In genomic region chr1:23958810-23959460, GRCh38 we compare ENCODE assay signal across 1 cellular context.
TF ChIP-seq lines count a peak whose summit lies in the region.

No MANE protein-coding gene starts in this region.

TF ChIP-seq in HEK293, 187 proteins besides CTCF, POLR2A, EP300 and RAD21 (continued from another document and continues in another):
- no peak for TF ChIP-seq ZBTB6 (tag by site-specific recombination; IDR thresholded peaks at IDR 0.05)
- TF ChIP-seq ZNF645 (tag by site-specific recombination; IDR thresholded peaks at IDR 0.05), result no peak
- no peak for TF ChIP-seq ELK4 (IDR thresholded peaks at IDR 0.05; ENCODE audit: borderline replicate concordance, low read depth, low read length)
- 0 out of 2 replicates have a peak, but pooled peaks have one; percentile 17 for TF ChIP-seq ZNF184 (tag by site-specific recombination; IDR thresholded peaks at IDR 0.05)
- peak; percentile 93 for TF ChIP-seq ZNF398 (tag by site-specific recombination; IDR thresholded peaks at IDR 0.05)
- peak; percentile 29; the same call in 1 of the 2 replicates for TF ChIP-seq ZBTB44 (tag by site-specific recombination; IDR thresholded peaks at IDR 0.05)
- peak; percentile 38; the same call in 1 of the 2 replicates for TF ChIP-seq ZNF366 (tag by site-specific recombination; conservative IDR thresholded peaks at IDR 0.05)
- no peak for TF ChIP-seq ZNF16 (tag by site-specific recombination; IDR thresholded peaks at IDR 0.05; ENCODE audit: low read depth)
- TF ChIP-seq PRDM6 (tag by site-specific recombination; IDR thresholded peaks at IDR 0.05), result no peak
- no peak for TF ChIP-seq ZBTB21 (tag by site-specific recombination; IDR thresholded peaks at IDR 0.05)
- no peak for TF ChIP-seq ZNF274 (IDR thresholded peaks at IDR 0.05; ENCODE audit: low read length)
- TF ChIP-seq ZNF274 (tag by site-specific recombination; IDR thresholded peaks at IDR 0.05; ENCODE audit: borderline replicate concordance), result no peak
- TF ChIP-seq ZFHX2 (tag by site-specific recombination; conservative IDR thresholded peaks at IDR 0.05), result peak; percentile 90
- TF ChIP-seq ZNF280C (tag by site-specific recombination; IDR thresholded peaks at IDR 0.05), result no peak
- TF ChIP-seq ZNF747 (tag by site-specific recombination; IDR thresholded peaks at IDR 0.05), result no peak
- peak; percentile 96 for TF ChIP-seq ZNF600 (tag by site-specific recombination; IDR thresholded peaks at IDR 0.05)
- 0 out of 2 replicates have a peak, but pooled peaks have one; percentile 8 for TF ChIP-seq ZNF580 (tag by site-specific recombination; IDR thresholded peaks at IDR 0.05)
- TF ChIP-seq ZNF530 (tag by site-specific recombination; IDR thresholded peaks at IDR 0.05; ENCODE audit: low read depth), result no peak
- TF ChIP-seq TRIM28 (IDR thresholded peaks at IDR 0.05; ENCODE audit: borderline replicate concordance, low read length), result no peak
- TF ChIP-seq ZNF548 (tag by site-specific recombination; IDR thresholded peaks at IDR 0.05), result no peak
- no peak for TF ChIP-seq ZNF311 (tag by site-specific recombination; IDR thresholded peaks at IDR 0.05; ENCODE audit: borderline replicate concordance)
- no peak; the same call in 1 of the 2 replicates for TF ChIP-seq ZBTB20 (tag by site-specific recombination; IDR thresholded peaks at IDR 0.05)
- peak; percentile 81 for TF ChIP-seq EGR2 (tag by site-specific recombination; IDR thresholded peaks at IDR 0.05; ENCODE audit: low read depth)
- no peak for TF ChIP-seq KLF17 (tag by site-specific recombination; IDR thresholded peaks at IDR 0.05)
- no peak for TF ChIP-seq ZNF354C (tag by site-specific recombination; IDR thresholded peaks at IDR 0.05; ENCODE audit: borderline replicate concordance, low read depth)
- no peak for TF ChIP-seq ZNF76 (tag by site-specific recombination; IDR thresholded peaks at IDR 0.05; ENCODE audit: borderline replicate concordance, low read depth)
- peak; percentile 65 for TF ChIP-seq INSM2 (tag by site-specific recombination; IDR thresholded peaks at IDR 0.05)
- TF ChIP-seq ZNF792 (tag by site-specific recombination; IDR thresholded peaks at IDR 0.05), result no peak
- no peak for TF ChIP-seq ZBTB17 (tag by site-specific recombination; IDR thresholded peaks at IDR 0.05)
- no peak for TF ChIP-seq ZNF571 (tag by site-specific recombination; IDR thresholded peaks at IDR 0.05)
- no peak for TF ChIP-seq ZNF223 (tag by site-specific recombination; IDR thresholded peaks at IDR 0.05)
- no peak for TF ChIP-seq ZNF146 (tag by site-specific recombination; IDR thresholded peaks at IDR 0.05)
- TF ChIP-seq SCRT1 (tag by site-specific recombination; IDR thresholded peaks at IDR 0.05; ENCODE audit: borderline replicate concordance), result no peak
- TF ChIP-seq ZNF585B (tag by site-specific recombination; IDR thresholded peaks at IDR 0.05), result no peak
- no peak for TF ChIP-seq ZNF488 (tag by site-specific recombination; IDR thresholded peaks at IDR 0.05)
- TF ChIP-seq PRDM10 (tag by site-specific recombination; IDR thresholded peaks at IDR 0.05), result peak; percentile 35; the same call in 1 of the 2 replicates
- no peak for TF ChIP-seq ZNF19 (tag by site-specific recombination; IDR thresholded peaks at IDR 0.05; ENCODE audit: low read depth)
- TF ChIP-seq ZNF660 (tag by site-specific recombination; IDR thresholded peaks at IDR 0.05), result 0 out of 2 replicates have a peak, but pooled peaks have one; percentile 40
- TF ChIP-seq GLIS1 (tag by site-specific recombination; IDR thresholded peaks at IDR 0.05), result peak; percentile 77
- peak; percentile 46; the same call in 1 of the 2 replicates for TF ChIP-seq ZNF843 (tag by site-specific recombination; IDR thresholded peaks at IDR 0.05)
- no peak; the same call in 1 of the 2 replicates for TF ChIP-seq ZNF324 (tag by site-specific recombination; IDR thresholded peaks at IDR 0.05)
- no peak for TF ChIP-seq ZNF302 (tag by site-specific recombination; IDR thresholded peaks at IDR 0.05; ENCODE audit: low read depth)
- TF ChIP-seq ZNF394 (tag by site-specific recombination; IDR thresholded peaks at IDR 0.05; ENCODE audit: borderline replicate concordance), result no peak
